Comparison of ENCODE assay signal across 9 cellular contexts in genomic region chr6:70166088-70166958, GRCh38.
DNase-seq lines count a peak whose midpoint lies in the region; ATAC-seq, FAIRE-seq and TF ChIP-seq lines count a peak whose summit lies in the region.
"Had no signal": no experiment of that assay in that cellular context is flagged by ENCODE, and none has a peak within 500 bp of the region (broad histone marks: within the 10 kb centered on the region; RNA-seq: fewer than 3 reads in every experiment).

No MANE protein-coding gene starts in this region.

- H3K4me3 ChIP-seq in A549 (peak overlapping the region; percentile 14; the same call in 1 of the 3 replicates), MM.1S (ENCODE audit: low read length) (no peak overlapping the region), fibroblast of villous mesenchyme (ENCODE audit: low read depth, low read length) (no peak overlapping the region), vagina (no peak overlapping the region)

- H3K79me2 ChIP-seq in MM.1S (ENCODE audit: low read length) = no peaks in the 10 kb centered on the region

- H3K9ac ChIP-seq in MM.1S (ENCODE audit: low read length) = no peak overlapping the region

- no peaks in the 10 kb centered on the region for H3F3A ChIP-seq in MM.1S (ENCODE audit: insufficient read depth, low read length)

- ATAC-seq in A549 = peak; percentile 93 to 96

- H3K27me3 ChIP-seq in MM.1S (replicated peaks; ENCODE audit: insufficient read depth, low read length) = no peaks in the 10 kb centered on the region
- H3K27me3 ChIP-seq in vagina = no peaks in the 10 kb centered on the region

- TF ChIP-seq CTCF in A549 (IDR thresholded peaks at IDR 0.05) (peak; percentile 53), GM10266 (IDR thresholded peaks at IDR 0.05; ENCODE audit: control insufficient read depth, insufficient read depth, low read depth, missing control alignments) (peak; percentile 80), HFFc6 (IDR thresholded peaks at IDR 0.05) (peak; percentile 67), MM.1S (IDR thresholded peaks at IDR 0.05; ENCODE audit: low read length) (peak; percentile 77), fibroblast of villous mesenchyme (IDR thresholded peaks at IDR 0.05; ENCODE audit: insufficient read depth, low read depth, low read length) (peak; percentile 64), vagina (IDR thresholded peaks at IDR 0.05) (peak in 1 of 3 experiments; percentile 7)

- no peaks in the 10 kb centered on the region for H3K36me3 Mint-ChIP-seq in HFFc6 (ENCODE audit: low read depth)

- no peaks in the 10 kb centered on the region for H4K20me1 ChIP-seq in MM.1S (ENCODE audit: insufficient read depth, low read length)

- H3K27ac Mint-ChIP-seq in HFFc6 = no peak overlapping the region
- H3K27ac Mint-ChIP-seq: naive thymus-derived CD8-positive, alpha-beta T cell had no signal

- no peak for TF ChIP-seq POLR2A in A549 (IDR thresholded peaks at IDR 0.05; ENCODE audit: low read length)
- no peak for TF ChIP-seq POLR2A in vagina (IDR thresholded peaks at IDR 0.05)

- H3K36me3 ChIP-seq in MM.1S (replicated peaks; ENCODE audit: insufficient read depth, low read length) (no peaks in the 10 kb centered on the region), vagina (no peaks in the 10 kb centered on the region)

- H3K4me2 ChIP-seq in A549 (peak overlapping the region; percentile 58), MM.1S (ENCODE audit: low read depth, low read length) (peak overlapping the region; percentile 40; the same call in 1 of the 2 replicates)

- CTCF ChIA-PET in A549 (lab: Yijun Ruan, JAX) = interaction anchor here (0.6 to 1.6 kb wide), 7 partner anchors 11 to 1532 kb away, joined by 3 to 6 read pairs (median 3); no protein-coding TSS in a partner anchor

- FAIRE-seq in A549 (lab: Jason Lieb, UNC) = no peak

- H3K27ac ChIP-seq in A549 (no peak overlapping the region), MM.1S (ENCODE audit: low read length) (no peak overlapping the region), vagina (no peak overlapping the region)

- peak; percentile 58 to 66 for TF ChIP-seq RAD21 in A549 (conservative IDR thresholded peaks at IDR 0.05 in 1 of 2, IDR thresholded peaks at IDR 0.05 in 1 of 2)

- 4% methylated on average over 24 of the region's 24 CpGs for WGBS in A549 (ENCODE audit: missing lambda C conversion rate)

- H3K4me1 ChIP-seq in A549 = no peaks in the 10 kb centered on the region
- H3K4me1 ChIP-seq in MM.1S (ENCODE audit: low read length) = no peaks in the 10 kb centered on the region
- H3K4me1 ChIP-seq in vagina = no peaks in the 10 kb centered on the region

- no peaks in the 10 kb centered on the region for H3K9me3 Mint-ChIP-seq in HFFc6

- peaks cover 12% of the 10 kb centered on the region for H3K27me3 Mint-ChIP-seq in HFFc6 (ENCODE audit: insufficient read depth)

- H2AFZ ChIP-seq in MM.1S (ENCODE audit: low read length) = peak overlapping the region; percentile 38; the same call in 1 of the 2 replicates

- peak overlapping the region; percentile 74 for H3K4me3 Mint-ChIP-seq in HFFc6

- H3K9me2 ChIP-seq in MM.1S (replicated peaks; ENCODE audit: insufficient read depth, low read length) = no peaks in the 10 kb centered on the region

- TF ChIP-seq EP300 in A549 (IDR thresholded peaks at IDR 0.05) = no peak

- intact Hi-C loops in vagina (cut with DNase I) = no loop called here

- H3K4me1 Mint-ChIP-seq in HFFc6 (ENCODE audit: low read depth) = peaks cover 8% of the 10 kb centered on the region

- H3K9me3 ChIP-seq in A549 (no peaks in the 10 kb centered on the region), MM.1S (replicated peaks; ENCODE audit: insufficient read depth, low read length) (no peaks in the 10 kb centered on the region), vagina (no peaks in the 10 kb centered on the region)

- DNase-seq in A549 (ENCODE audit: low read depth in 1 of 2, low spot score in 1 of 2) (peak; percentile 20 to 21), GM10266 (ENCODE audit: extremely low spot score) (peak; percentile 33), HFFc6 (peak; percentile 8), MM.1S (peak; percentile 48), fibroblast of villous mesenchyme (ENCODE audit: low read depth) (peak; percentile 22), nucleus accumbens (lab: John Stamatoyannopoulos, UW) (peak in 46 of 56 donors; percentile 1 to 75 (median 18)), vagina (ENCODE audit: extremely low spot score in 2 of 2) (no peak)
- peak; percentile 54 for DNase-seq in activated CD4-positive, alpha-beta T cell treated with anti-CD3 and anti-CD28 coated beads for 48 hours

- POLR2A ChIA-PET in A549 (lab: Yijun Ruan, JAX) = no interaction called here

TF ChIP-seq in A549, 52 proteins besides CTCF, POLR2A, EP300 and RAD21:
- TF ChIP-seq MYC (IDR thresholded peaks at IDR 0.05; ENCODE audit: borderline replicate concordance, low read length) = no peak
- peak; percentile 19; the same call in 1 of the 3 replicates for TF ChIP-seq SMC3 (IDR thresholded peaks at IDR 0.05)
TF ChIP-seq in A549: peak in this region for 1.

Comparison
In these comparisons a context has a peak if more than half of its experiments do, and no peak if none do; other contexts are left out.
1. DNase-seq: peak in A549 (2 of 2), GM10266 (single experiment), HFFc6 (single experiment), MM.1S (single experiment), activated CD4-positive, alpha-beta T cell treated with anti-CD3 and anti-CD28 coated beads for 48 hours (single experiment), fibroblast of villous mesenchyme (single experiment) and nucleus accumbens (46 of 56); none in vagina (0 of 2).